Comparison of ENCODE assay signal across 25 cellular contexts in the genomic region with DNA sequence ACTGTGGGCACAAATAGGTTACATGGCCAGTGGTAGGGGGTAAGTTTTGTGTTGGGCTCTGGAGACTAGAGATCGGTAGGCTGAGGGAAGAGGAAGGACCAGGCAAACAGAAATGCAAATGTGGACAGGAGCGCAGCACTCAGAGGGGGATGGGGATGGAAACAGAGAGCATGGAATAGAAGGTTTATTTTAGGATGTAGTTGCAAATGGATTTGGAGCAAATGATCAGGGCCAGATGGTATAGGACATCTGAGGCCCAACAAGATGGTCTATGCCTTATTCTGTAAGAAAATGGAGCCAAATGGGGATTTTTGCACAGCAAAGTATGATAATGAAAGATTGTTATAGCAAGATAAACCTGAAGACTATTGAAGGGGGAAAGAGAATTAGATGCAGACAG.
"Had no signal": no experiment of that assay in that cellular context is flagged by ENCODE, and none has a peak within 500 bp of the region (broad histone marks: within the 10 kb centered on the region; RNA-seq: fewer than 3 reads in every experiment).

No MANE protein-coding gene starts in this region.

- H3K36me3 Mint-ChIP-seq: mesothelial cell of epicardium, naive B cell had no signal

- H3K27me3 Mint-ChIP-seq: dendritic cell treated with granulocyte-macrophage colony-stimulating factor and Interleukin-4, amounts not matched to agents 40 ng/mL and 50 ng/mL, for 4 days had no signal

- H3K9me3 Mint-ChIP-seq: dendritic cell treated with granulocyte-macrophage colony-stimulating factor and Interleukin-4, amounts not matched to agents 40 ng/mL and 50 ng/mL, for 4 days; effector memory CD8-positive, alpha-beta T cell had no signal

- H3K9me3 ChIP-seq: colonic mucosa, esophagus squamous epithelium, gastrocnemius medialis, heart right ventricle, left lung, lower lobe of right lung, mucosa of descending colon had no signal

- ATAC-seq: effector memory CD8-positive, alpha-beta T cell; esophagus mucosa; gastrocnemius medialis; heart right ventricle; left cardiac atrium; left lung; left ventricle myocardium superior; lower lobe of right lung; mucosa of descending colon had no signal

- H3K4me3 Mint-ChIP-seq: dendritic cell treated with granulocyte-macrophage colony-stimulating factor and Interleukin-4, amounts not matched to agents 40 ng/mL and 50 ng/mL, for 4 days; effector memory CD8-positive, alpha-beta T cell; endodermal cell; mesothelial cell of epicardium had no signal

- H3K36me3 ChIP-seq: colonic mucosa, esophagus squamous epithelium, gastrocnemius medialis, heart right ventricle, left lung, lower lobe of right lung had no signal

- H3K4me1 ChIP-seq: colonic mucosa, esophagus squamous epithelium, gastrocnemius medialis, heart right ventricle, left lung, lower lobe of right lung had no signal

- H3K27ac ChIP-seq: colonic mucosa, epithelial cell of prostate, esophagus squamous epithelium, gastrocnemius medialis, heart right ventricle, left lung, lower lobe of right lung had no signal

- H3K4me1 Mint-ChIP-seq: endodermal cell, mesothelial cell of epicardium, naive B cell had no signal

- H3K27ac Mint-ChIP-seq: dendritic cell treated with granulocyte-macrophage colony-stimulating factor and Interleukin-4, amounts not matched to agents 40 ng/mL and 50 ng/mL, for 4 days; effector memory CD8-positive, alpha-beta T cell; endodermal cell; mesothelial cell of epicardium; naive B cell had no signal

- H3K4me3 ChIP-seq: colonic mucosa, esophagus squamous epithelium, gastrocnemius medialis, heart right ventricle, left lung, lower lobe of right lung, mucosa of descending colon had no signal

- H3K27me3 ChIP-seq: colonic mucosa, esophagus squamous epithelium, gastrocnemius medialis, left lung had no signal

- DNase-seq: colonic mucosa; cortex of kidney; effector CD8-positive, alpha-beta T cell; effector memory CD8-positive, alpha-beta T cell; endodermal cell; erythroblast; esophagus squamous epithelium; foreskin fibroblast; foreskin melanocyte; gastrocnemius medialis; glutamatergic neuron; head of caudate nucleus; heart right ventricle; hippocampal formation; left cardiac atrium; left lung; left ventricle myocardium superior; lower lobe of right lung; mesenchymal stem cell; mucosa of descending colon; naive B cell had no signal
